ENCODE assay signal across 1 cellular context in the genomic region with DNA sequence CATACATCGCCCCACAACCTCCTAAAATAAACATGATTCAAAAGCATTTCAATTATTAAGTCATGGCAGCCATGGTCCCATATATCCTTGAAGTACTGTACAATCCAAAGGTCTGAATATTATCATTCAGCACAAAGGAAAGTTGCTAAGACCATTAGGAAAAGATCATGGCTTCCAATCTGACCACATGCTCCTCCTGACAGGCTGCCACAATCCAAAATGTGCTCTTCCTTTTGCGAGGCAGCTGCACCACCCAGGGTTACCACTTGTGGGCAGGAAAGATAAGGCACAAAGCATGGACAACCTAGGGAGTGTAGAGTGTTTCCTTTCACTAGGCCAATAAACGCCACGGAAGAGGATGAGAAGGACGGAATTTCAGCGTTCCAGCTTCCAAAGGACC.
TF ChIP-seq lines count a peak whose summit lies in the region.

No MANE protein-coding gene starts in this region.

TF ChIP-seq in K562, 482 proteins besides CTCF, POLR2A, EP300 and RAD21 (continued from another document):
- TF ChIP-seq, protein P1, sequence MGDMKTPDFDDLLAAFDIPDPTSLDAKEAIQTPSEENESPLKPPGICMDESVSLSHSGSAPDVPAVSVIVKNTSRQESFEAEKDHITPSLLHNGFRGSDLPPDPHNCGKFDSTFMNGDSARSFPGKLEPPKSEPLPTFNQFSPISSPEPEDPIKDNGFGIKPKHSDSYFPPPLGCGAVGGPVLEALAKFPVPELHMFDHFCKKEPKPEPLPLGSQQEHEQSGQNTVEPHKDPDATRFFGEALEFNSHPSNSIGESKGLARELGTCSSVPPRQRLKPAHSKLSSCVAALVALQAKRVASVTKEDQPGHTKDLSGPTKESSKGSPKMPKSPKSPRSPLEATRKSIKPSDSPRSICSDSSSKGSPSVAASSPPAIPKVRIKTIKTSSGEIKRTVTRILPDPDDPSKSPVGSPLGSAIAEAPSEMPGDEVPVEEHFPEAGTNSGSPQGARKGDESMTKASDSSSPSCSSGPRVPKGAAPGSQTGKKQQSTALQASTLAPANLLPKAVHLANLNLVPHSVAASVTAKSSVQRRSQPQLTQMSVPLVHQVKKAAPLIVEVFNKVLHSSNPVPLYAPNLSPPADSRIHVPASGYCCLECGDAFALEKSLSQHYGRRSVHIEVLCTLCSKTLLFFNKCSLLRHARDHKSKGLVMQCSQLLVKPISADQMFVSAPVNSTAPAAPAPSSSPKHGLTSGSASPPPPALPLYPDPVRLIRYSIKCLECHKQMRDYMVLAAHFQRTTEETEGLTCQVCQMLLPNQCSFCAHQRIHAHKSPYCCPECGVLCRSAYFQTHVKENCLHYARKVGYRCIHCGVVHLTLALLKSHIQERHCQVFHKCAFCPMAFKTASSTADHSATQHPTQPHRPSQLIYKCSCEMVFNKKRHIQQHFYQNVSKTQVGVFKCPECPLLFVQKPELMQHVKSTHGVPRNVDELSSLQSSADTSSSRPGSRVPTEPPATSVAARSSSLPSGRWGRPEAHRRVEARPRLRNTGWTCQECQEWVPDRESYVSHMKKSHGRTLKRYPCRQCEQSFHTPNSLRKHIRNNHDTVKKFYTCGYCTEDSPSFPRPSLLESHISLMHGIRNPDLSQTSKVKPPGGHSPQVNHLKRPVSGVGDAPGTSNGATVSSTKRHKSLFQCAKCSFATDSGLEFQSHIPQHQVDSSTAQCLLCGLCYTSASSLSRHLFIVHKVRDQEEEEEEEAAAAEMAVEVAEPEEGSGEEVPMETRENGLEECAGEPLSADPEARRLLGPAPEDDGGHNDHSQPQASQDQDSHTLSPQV (IDR thresholded peaks at IDR 0.05): peak; percentile 82
